In genomic region chr19:45568732-45569131, GRCh38 we compare ENCODE assay signal across 15 cellular contexts. TPM values are rescaled to one million over a fixed set of nuclear protein-coding genes. Genes with fewer than 3 reads are reported as not detected.
A peak's percentile ranks its signal among the peaks of the same experiment; 100 is the strongest.
DNase-seq lines count a peak whose midpoint lies in the region; ATAC-seq and TF ChIP-seq lines count a peak whose summit lies in the region.
"Had no signal": no experiment of that assay in that cellular context is flagged by ENCODE, and none has a peak within 500 bp of the region (broad histone marks: within the 10 kb centered on the region; RNA-seq: fewer than 3 reads in every experiment).

No MANE protein-coding gene starts in this region.

- H3K4me1 ChIP-seq in gastrocnemius medialis = peaks cover 32 to 37% of the 10 kb centered on the region in 2 donors

- H3K27ac ChIP-seq in gastrocnemius medialis = peak overlapping the region; percentile 84 to 93 (median 86)
- H3K27ac ChIP-seq: tibial nerve had no signal

- CTCF ChIA-PET in activated CD8-positive, alpha-beta memory T cell treated with anti-CD3 and anti-CD28 coated beads, Interleukin-2, amount 10 ng/mL, durations not matched to agents 7 days and 5 days (lab: Charles Lee) = interaction anchor here (0.9 to 2.9 kb wide), 4 partner anchors 11 to 74 kb away, joined by 3 to 13 read pairs (median 6); no protein-coding TSS in a partner anchor

- H3K4me3 Mint-ChIP-seq in activated CD8-positive, alpha-beta memory T cell treated with anti-CD3 and anti-CD28 coated beads, Interleukin-2, amount 10 ng/mL, durations not matched to agents 7 days and 5 days = no peak overlapping the region
- H3K4me3 Mint-ChIP-seq: activated naive CD4-positive, alpha-beta T cell treated with anti-CD3 and anti-CD28 coated beads, Interleukin-2, amount 10 ng/mL, durations not matched to agents 7 days and 5 days had no signal

- H3K27ac Mint-ChIP-seq in activated CD8-positive, alpha-beta memory T cell treated with anti-CD3 and anti-CD28 coated beads, Interleukin-2, amount 10 ng/mL, durations not matched to agents 7 days and 5 days = no peak overlapping the region
- H3K27ac Mint-ChIP-seq: activated naive CD4-positive, alpha-beta T cell treated with anti-CD3 and anti-CD28 coated beads, Interleukin-2, amount 10 ng/mL, durations not matched to agents 7 days and 5 days had no signal

- H3K36me3 ChIP-seq in gastrocnemius medialis = no peaks in the 10 kb centered on the region
- H3K36me3 ChIP-seq: tibial nerve had no signal

- intact Hi-C loops in gastrocnemius medialis (cut with DNase I; ENCODE audit: low total_unique reads) = no loop called here

- TF ChIP-seq CTCF in gastrocnemius medialis (IDR thresholded peaks at IDR 0.05 in 4 of 5, conservative IDR thresholded peaks at IDR 0.05 in 1 of 5) = no peak

- peaks cover 3% of the 10 kb centered on the region for H3K4me1 Mint-ChIP-seq in activated CD8-positive, alpha-beta memory T cell treated with anti-CD3 and anti-CD28 coated beads, Interleukin-2, amount 10 ng/mL, durations not matched to agents 7 days and 5 days

- no peaks in the 10 kb centered on the region for H3K27me3 ChIP-seq in gastrocnemius medialis
- H3K27me3 ChIP-seq: tibial nerve had no signal

- in situ Hi-C loops in gastrocnemius medialis (cut with MboI; ENCODE audit: low sequenced_read_pairs in 4 of 4) = no loop called here

- TF ChIP-seq POLR2A in gastrocnemius medialis (IDR thresholded peaks at IDR 0.05) = peak in 1 of 2 donors; percentile 30

- DNase-seq in GM03348 (ENCODE audit: low spot score) (peak; percentile 44), fibroblast of the conjunctiva (ENCODE audit: low read depth) (peak; percentile 46), gastrocnemius medialis (peak; percentile 69), HK-2 (ENCODE audit: unreplicated experiment) (no peak)
- DNase-seq in stimulated activated CD4-positive, alpha-beta T cell treated with anti-CD3 and anti-CD28 coated beads, Interleukin-4, amount 100 ng/mL, for 24 hours = no peak
- DNase-seq in activated CD8-positive, alpha-beta memory T cell treated with anti-CD3 and anti-CD28 coated beads, Interleukin-2, amount 10 ng/mL, durations not matched to agents 7 days and 5 days = no peak
- DNase-seq: activated CD4-positive, alpha-beta T cell treated with anti-CD3 and anti-CD28 coated beads for 1 hour; activated naive CD4-positive, alpha-beta T cell treated with anti-CD3 and anti-CD28 coated beads, Interleukin-2, amount 10 ng/mL, durations not matched to agents 7 days and 5 days; DMS153; NCI-H1930; stimulated activated CD4-positive, alpha-beta T cell treated with anti-CD3 and anti-CD28 coated beads, Interleukin-2, amount 100 ng/mL, for 24 hours had no signal

- no peaks in the 10 kb centered on the region for H3K9me3 Mint-ChIP-seq in activated CD8-positive, alpha-beta memory T cell treated with anti-CD3 and anti-CD28 coated beads, Interleukin-2, amount 10 ng/mL, durations not matched to agents 7 days and 5 days (ENCODE audit: low read depth)

- no peaks in the 10 kb centered on the region for H3K27me3 Mint-ChIP-seq in activated CD8-positive, alpha-beta memory T cell treated with anti-CD3 and anti-CD28 coated beads, Interleukin-2, amount 10 ng/mL, durations not matched to agents 7 days and 5 days
- H3K27me3 Mint-ChIP-seq: activated naive CD4-positive, alpha-beta T cell treated with anti-CD3 and anti-CD28 coated beads, Interleukin-2, amount 10 ng/mL, durations not matched to agents 7 days and 5 days had no signal

- no peaks in the 10 kb centered on the region for H3K9me3 ChIP-seq in gastrocnemius medialis
- H3K9me3 ChIP-seq: tibial nerve had no signal

- no peak overlapping the region for H3K4me3 ChIP-seq in gastrocnemius medialis
- H3K4me3 ChIP-seq: tibial nerve had no signal

- ATAC-seq in SK-N-SH treated with all-trans-retinoic acid at 6 μM for 48 hours (peak; percentile 80), gastrocnemius medialis (peak; percentile 95 to 96), GM21528 (IDR thresholded peaks at IDR 0.05; ENCODE audit: low FRiP score, unreplicated experiment) (no peak)
- ATAC-seq in activated CD8-positive, alpha-beta memory T cell treated with anti-CD3 and anti-CD28 coated beads, Interleukin-2, amount 10 ng/mL, durations not matched to agents 7 days and 5 days = no peak

- no peaks in the 10 kb centered on the region for H3K36me3 Mint-ChIP-seq in activated CD8-positive, alpha-beta memory T cell treated with anti-CD3 and anti-CD28 coated beads, Interleukin-2, amount 10 ng/mL, durations not matched to agents 7 days and 5 days
- H3K36me3 Mint-ChIP-seq: activated naive CD4-positive, alpha-beta T cell treated with anti-CD3 and anti-CD28 coated beads, Interleukin-2, amount 10 ng/mL, durations not matched to agents 7 days and 5 days had no signal

TF ChIP-seq in SK-N-SH treated with all-trans-retinoic acid at 6 μM for 48 hours, 23 proteins besides CTCF, POLR2A, EP300 and RAD21:
- no peak for TF ChIP-seq ZNF70 (CRISPR knock-in tag; IDR thresholded peaks at IDR 0.05)
- TF ChIP-seq, protein P1, sequence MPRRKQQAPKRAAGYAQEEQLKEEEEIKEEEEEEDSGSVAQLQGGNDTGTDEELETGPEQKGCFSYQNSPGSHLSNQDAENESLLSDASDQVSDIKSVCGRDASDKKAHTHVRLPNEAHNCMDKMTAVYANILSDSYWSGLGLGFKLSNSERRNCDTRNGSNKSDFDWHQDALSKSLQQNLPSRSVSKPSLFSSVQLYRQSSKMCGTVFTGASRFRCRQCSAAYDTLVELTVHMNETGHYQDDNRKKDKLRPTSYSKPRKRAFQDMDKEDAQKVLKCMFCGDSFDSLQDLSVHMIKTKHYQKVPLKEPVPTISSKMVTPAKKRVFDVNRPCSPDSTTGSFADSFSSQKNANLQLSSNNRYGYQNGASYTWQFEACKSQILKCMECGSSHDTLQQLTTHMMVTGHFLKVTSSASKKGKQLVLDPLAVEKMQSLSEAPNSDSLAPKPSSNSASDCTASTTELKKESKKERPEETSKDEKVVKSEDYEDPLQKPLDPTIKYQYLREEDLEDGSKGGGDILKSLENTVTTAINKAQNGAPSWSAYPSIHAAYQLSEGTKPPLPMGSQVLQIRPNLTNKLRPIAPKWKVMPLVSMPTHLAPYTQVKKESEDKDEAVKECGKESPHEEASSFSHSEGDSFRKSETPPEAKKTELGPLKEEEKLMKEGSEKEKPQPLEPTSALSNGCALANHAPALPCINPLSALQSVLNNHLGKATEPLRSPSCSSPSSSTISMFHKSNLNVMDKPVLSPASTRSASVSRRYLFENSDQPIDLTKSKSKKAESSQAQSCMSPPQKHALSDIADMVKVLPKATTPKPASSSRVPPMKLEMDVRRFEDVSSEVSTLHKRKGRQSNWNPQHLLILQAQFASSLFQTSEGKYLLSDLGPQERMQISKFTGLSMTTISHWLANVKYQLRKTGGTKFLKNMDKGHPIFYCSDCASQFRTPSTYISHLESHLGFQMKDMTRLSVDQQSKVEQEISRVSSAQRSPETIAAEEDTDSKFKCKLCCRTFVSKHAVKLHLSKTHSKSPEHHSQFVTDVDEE (CRISPR knock-in tag; IDR thresholded peaks at IDR 0.05) = no peak
- TF ChIP-seq ZNF8 (CRISPR knock-in tag; IDR thresholded peaks at IDR 0.05) = no peak
- no peak for TF ChIP-seq ISL1 (CRISPR knock-in tag; IDR thresholded peaks at IDR 0.05)
- TF ChIP-seq, protein P2, sequence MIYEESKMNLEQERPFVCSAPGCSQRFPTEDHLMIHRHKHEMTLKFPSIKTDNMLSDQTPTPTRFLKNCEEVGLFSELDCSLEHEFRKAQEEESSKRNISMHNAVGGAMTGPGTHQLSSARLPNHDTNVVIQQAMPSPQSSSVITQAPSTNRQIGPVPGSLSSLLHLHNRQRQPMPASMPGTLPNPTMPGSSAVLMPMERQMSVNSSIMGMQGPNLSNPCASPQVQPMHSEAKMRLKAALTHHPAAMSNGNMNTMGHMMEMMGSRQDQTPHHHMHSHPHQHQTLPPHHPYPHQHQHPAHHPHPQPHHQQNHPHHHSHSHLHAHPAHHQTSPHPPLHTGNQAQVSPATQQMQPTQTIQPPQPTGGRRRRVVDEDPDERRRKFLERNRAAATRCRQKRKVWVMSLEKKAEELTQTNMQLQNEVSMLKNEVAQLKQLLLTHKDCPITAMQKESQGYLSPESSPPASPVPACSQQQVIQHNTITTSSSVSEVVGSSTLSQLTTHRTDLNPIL (CRISPR knock-in tag; IDR thresholded peaks at IDR 0.05; ENCODE audit: low read depth) = no peak
- TF ChIP-seq ESRRG (CRISPR knock-in tag; IDR thresholded peaks at IDR 0.05) = no peak
- no peak for TF ChIP-seq BACH2 (CRISPR knock-in tag; IDR thresholded peaks at IDR 0.05; ENCODE audit: borderline replicate concordance)
- TF ChIP-seq, protein P3, sequence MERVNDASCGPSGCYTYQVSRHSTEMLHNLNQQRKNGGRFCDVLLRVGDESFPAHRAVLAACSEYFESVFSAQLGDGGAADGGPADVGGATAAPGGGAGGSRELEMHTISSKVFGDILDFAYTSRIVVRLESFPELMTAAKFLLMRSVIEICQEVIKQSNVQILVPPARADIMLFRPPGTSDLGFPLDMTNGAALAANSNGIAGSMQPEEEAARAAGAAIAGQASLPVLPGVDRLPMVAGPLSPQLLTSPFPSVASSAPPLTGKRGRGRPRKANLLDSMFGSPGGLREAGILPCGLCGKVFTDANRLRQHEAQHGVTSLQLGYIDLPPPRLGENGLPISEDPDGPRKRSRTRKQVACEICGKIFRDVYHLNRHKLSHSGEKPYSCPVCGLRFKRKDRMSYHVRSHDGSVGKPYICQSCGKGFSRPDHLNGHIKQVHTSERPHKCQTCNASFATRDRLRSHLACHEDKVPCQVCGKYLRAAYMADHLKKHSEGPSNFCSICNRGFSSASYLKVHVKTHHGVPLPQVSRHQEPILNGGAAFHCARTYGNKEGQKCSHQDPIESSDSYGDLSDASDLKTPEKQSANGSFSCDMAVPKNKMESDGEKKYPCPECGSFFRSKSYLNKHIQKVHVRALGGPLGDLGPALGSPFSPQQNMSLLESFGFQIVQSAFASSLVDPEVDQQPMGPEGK (CRISPR knock-in tag; IDR thresholded peaks at IDR 0.05; ENCODE audit: borderline replicate concordance) = no peak
- TF ChIP-seq ZC3H10 (CRISPR knock-in tag; IDR thresholded peaks at IDR 0.05) = no peak
- no peak for TF ChIP-seq PPARA (CRISPR knock-in tag; IDR thresholded peaks at IDR 0.05; ENCODE audit: borderline replicate concordance)
- no peak for TF ChIP-seq GLIS3 (CRISPR knock-in tag; IDR thresholded peaks at IDR 0.05)
- TF ChIP-seq OSR1 (CRISPR knock-in tag; IDR thresholded peaks at IDR 0.05) = no peak
- no peak for TF ChIP-seq ZNF565 (CRISPR knock-in tag; conservative IDR thresholded peaks at IDR 0.05; ENCODE audit: low read depth)
- no peak for TF ChIP-seq CSDC2 (CRISPR knock-in tag; IDR thresholded peaks at IDR 0.05)

RNA-seq across cellular contexts. Expression of gene OPA3, which starts 15.9 kb away (rescaled TPM):
- 10 to 100 TPM; 14.8 to 32.5 (median 20.3) TPM for total RNA-seq in gastrocnemius medialis
- 10 to 100 TPM; 13.4 to 16.7 TPM for total RNA-seq in activated CD8-positive, alpha-beta memory T cell treated with anti-CD3 and anti-CD28 coated beads, Interleukin-2, amount 10 ng/mL, durations not matched to agents 7 days and 5 days

RNA-seq across cellular contexts. Expression of gene GPR4, which starts 33.3 kb away (rescaled TPM):
- 1 to 10 TPM in 3 of 4 donors, under 1 TPM in 1; 0.46 to 4.2 (median 2.2) TPM for total RNA-seq in gastrocnemius medialis
- not detected for total RNA-seq in activated CD8-positive, alpha-beta memory T cell treated with anti-CD3 and anti-CD28 coated beads, Interleukin-2, amount 10 ng/mL, durations not matched to agents 7 days and 5 days
- total RNA-seq: mononuclear cell had no signal

Comparison
In these comparisons a context has a peak if more than half of its experiments do, and no peak if none do; other contexts are left out.
1. DNase-seq: peak in GM03348 (single experiment), fibroblast of the conjunctiva (single experiment) and gastrocnemius medialis (2 of 2); none in stimulated activated CD4-positive, alpha-beta T cell treated with anti-CD3 and anti-CD28 coated beads, Interleukin-4, amount 100 ng/mL, for 24 hours (single experiment), activated CD8-positive, alpha-beta memory T cell treated with anti-CD3 and anti-CD28 coated beads, Interleukin-2, amount 10 ng/mL, durations not matched to agents 7 days and 5 days (single experiment) and HK-2 (single experiment).
2. ATAC-seq: peak in SK-N-SH treated with all-trans-retinoic acid at 6 μM for 48 hours (single experiment) and gastrocnemius medialis (2 of 2); none in activated CD8-positive, alpha-beta memory T cell treated with anti-CD3 and anti-CD28 coated beads, Interleukin-2, amount 10 ng/mL, durations not matched to agents 7 days and 5 days (single experiment) and GM21528 (single experiment).